In the genomic region with DNA sequence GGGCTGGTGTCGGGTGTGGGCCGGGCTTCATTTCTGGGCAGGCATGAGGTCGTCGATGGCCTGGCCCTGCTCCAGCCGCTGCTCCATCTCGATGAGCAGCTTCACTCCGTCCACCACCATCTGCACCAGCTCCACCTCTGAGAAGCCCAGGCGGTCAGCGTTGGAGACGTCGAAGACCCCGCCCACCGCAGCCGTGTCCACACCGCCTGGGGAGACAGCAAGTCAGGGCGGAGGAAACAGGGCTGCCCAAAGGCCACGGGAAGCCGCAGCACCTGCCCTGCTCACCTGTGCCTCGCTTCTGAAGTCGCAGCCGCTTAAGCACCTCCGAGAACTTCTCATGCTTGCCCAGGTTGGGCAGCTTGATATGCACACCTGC, we compare ENCODE assay signal across 8 cellular contexts. TPM values are rescaled to one million over a fixed set of nuclear protein-coding genes. Genes with fewer than 3 reads are reported as not detected.
DNase-seq lines count a peak whose midpoint lies in the region; ATAC-seq and TF ChIP-seq lines count a peak whose summit lies in the region.

No MANE protein-coding gene starts in this region.

- no peaks in the 10 kb centered on the region for H3K27me3 ChIP-seq in WERI-Rb-1 (ENCODE audit: insufficient read depth, low read depth, severe bottlenecking)
- H3K27me3 ChIP-seq in stomach, result peaks cover 0 to 33% (median 20%) of the 10 kb centered on the region in 3 donors

- H3K4me3 ChIP-seq in WERI-Rb-1 (ENCODE audit: low read depth, low read length), result no peak overlapping the region; the same call in 1 of the 2 replicates
- peak overlapping the region; percentile 60 to 80 (median 68) for H3K4me3 ChIP-seq in stomach

- peak overlapping the region; percentile 74 for H3K27ac ChIP-seq in WERI-Rb-1
- H3K27ac ChIP-seq in stomach, result peak overlapping the region; percentile 75 to 94 (median 91)

- peaks cover 36% of the 10 kb centered on the region for H3K36me3 ChIP-seq in WERI-Rb-1
- peaks cover 6 to 13% (median 7%) of the 10 kb centered on the region in 4 donors for H3K36me3 ChIP-seq in stomach

- TF ChIP-seq POLR2A in stomach (IDR thresholded peaks at IDR 0.05), result no peak

- intact Hi-C loops in stomach (cut with DNase I; ENCODE audit: low total_unique reads), result loop anchor here (2.0 kb wide), 1 partner anchor 27 kb away; no protein-coding TSS in a partner anchor

- TF ChIP-seq EP300 in stomach (IDR thresholded peaks at IDR 0.05), result no peak

- H3K4me3 Mint-ChIP-seq in immature natural killer cell, result peak overlapping the region; percentile 45 to 73 (median 71)

- peaks cover 4 to 7% of the 10 kb centered on the region in 2 donors for H3K4me1 Mint-ChIP-seq in immature natural killer cell

- H3K9me3 ChIP-seq in WERI-Rb-1 (ENCODE audit: severe bottlenecking) (no peaks in the 10 kb centered on the region), stomach (no peaks in the 10 kb centered on the region)

- H3K27ac Mint-ChIP-seq in immature natural killer cell, result no peak overlapping the region

- ATAC-seq in GM21515 (IDR thresholded peaks at IDR 0.05; ENCODE audit: unreplicated experiment) (no peak), HG03565 (IDR thresholded peaks at IDR 0.05; ENCODE audit: unreplicated experiment) (no peak)

- DNase-seq in NCI-H446 (lab: John Stamatoyannopoulos, UW) (peak; percentile 23 to 76), NCI-H446 treated with DMSO at 0.1 percent for 48 hours (lab: John Stamatoyannopoulos, UW) (no peak), WERI-Rb-1 (no peak), immature natural killer cell (no peak), stomach (peak; percentile 46), NCI-H774 (lab: John Stamatoyannopoulos, UW) (no peak)

- peaks cover 4 to 6% (median 6%) of the 10 kb centered on the region in 3 donors for H3K27me3 Mint-ChIP-seq in immature natural killer cell (ENCODE audit: low read depth in 3 of 3)

- no peaks in the 10 kb centered on the region for H3K36me3 Mint-ChIP-seq in immature natural killer cell

- 44 to 59% (median 54%) methylated on average over 21 to 22 of the region's 22 CpGs for WGBS in stomach, 5 donors

- TF ChIP-seq CTCF in WERI-Rb-1 (IDR thresholded peaks at IDR 0.05; ENCODE audit: low read depth, low read length) (no peak), stomach (IDR thresholded peaks at IDR 0.05) (no peak)

- no peaks in the 10 kb centered on the region for H3K9me3 Mint-ChIP-seq in immature natural killer cell

- H3K4me1 ChIP-seq in stomach, result peaks cover 49 to 74% (median 66%) of the 10 kb centered on the region in 4 donors

RNA-seq across cellular contexts. Expression of a gene that starts 2.8 kb away (rescaled TPM):
- polyA plus RNA-seq in immature natural killer cell (1 to 10 TPM in 2 of 3 donors, under 1 TPM in 1; 0.34 to 1.6 (median 1.1) TPM), stomach (1,000 to 10,000 TPM in 1 of 3 donors, 100 to 1,000 TPM in 2; 778 to 1,091 (median 976) TPM)
- 1,000 to 10,000 TPM in 1 of 5 donors, 100 to 1,000 TPM in 4; 216 to 1,146 (median 643) TPM for total RNA-seq in stomach

RNA-seq across cellular contexts. Expression of a gene that starts 9.2 kb away (rescaled TPM):
- polyA plus RNA-seq in immature natural killer cell (1 to 10 TPM; 1.4 to 7.7 (median 5.0) TPM), stomach (10 to 100 TPM in 2 of 3 donors, 1 to 10 TPM in 1; 9.0 to 16.9 (median 14.8) TPM)
- 10 to 100 TPM in 4 of 5 donors, 1 to 10 TPM in 1; 5.5 to 39.7 (median 18.5) TPM for total RNA-seq in stomach

RNA-seq across cellular contexts. Expression of a gene that starts 42.6 kb away (rescaled TPM):
- polyA plus RNA-seq in immature natural killer cell (10 to 100 TPM; 23.5 to 58.7 (median 36.5) TPM), stomach (10 to 100 TPM in 2 of 3 donors, 1 to 10 TPM in 1; 7.5 to 11.6 (median 10.8) TPM)
- total RNA-seq in stomach, result 100 to 1,000 TPM in 1 of 5 donors, 10 to 100 TPM in 3, 1 to 10 TPM in 1; 4.3 to 207 (median 24.3) TPM

RNA-seq across cellular contexts. Expression of a gene that starts 42.9 kb away (rescaled TPM):
- polyA plus RNA-seq in immature natural killer cell, result 10 to 100 TPM; 60.6 to 87.5 (median 64.5) TPM
- 10 to 100 TPM in 3 of 5 donors, 1 to 10 TPM in 2; 6.4 to 21.4 (median 14.9) TPM for total RNA-seq in stomach
- 10 to 100 TPM; 42.8 to 96.5 (median 48.4) TPM for polyA plus RNA-seq in stomach

Comparison
In these comparisons a context has a peak if more than half of its experiments do, and no peak if none do; other contexts are left out.
1. DNase-seq: peak in NCI-H446 (2 of 2) and stomach (single experiment); none in NCI-H446 treated with DMSO at 0.1 percent for 48 hours (single experiment), WERI-Rb-1 (single experiment), immature natural killer cell (0 of 3) and NCI-H774 (single experiment).
2. RNA of a gene that starts 2.8 kb away (polyA plus RNA-seq): 778 to 1,091 TPM in stomach; 0.34 to 1.6 TPM in immature natural killer cell; every median in the first group is over 100 times any median in the second.